ENCODE assay signal across 1 cellular context in genomic region chr19:5313307-5313706, GRCh38.
TF ChIP-seq lines count a peak whose summit lies in the region.

No MANE protein-coding gene starts in this region.

TF ChIP-seq in HepG2, 621 proteins besides CTCF, POLR2A, EP300 and RAD21:
- TF ChIP-seq GATA4 (IDR thresholded peaks at IDR 0.05; ENCODE audit: borderline replicate concordance, low read depth) (no peak), ZNF687 (CRISPR knock-in tag; IDR thresholded peaks at IDR 0.05) (peak; percentile 37), DR1 (CRISPR knock-in tag; IDR thresholded peaks at IDR 0.05) (no peak), ZNF816 (CRISPR knock-in tag; IDR thresholded peaks at IDR 0.05; ENCODE audit: borderline replicate concordance) (no peak), GFI1 (CRISPR knock-in tag; IDR thresholded peaks at IDR 0.05; ENCODE audit: borderline replicate concordance) (peak; percentile 92), PATZ1 (CRISPR knock-in tag; IDR thresholded peaks at IDR 0.05) (0 out of 2 replicates have a peak, but pooled peaks have one; percentile 8), ZBTB38 (CRISPR knock-in tag; IDR thresholded peaks at IDR 0.05) (0 out of 2 replicates have a peak, but pooled peaks have one; percentile 20)
TF ChIP-seq in HepG2: peak in this region for 4.
